ENCODE assay signal across 24 cellular contexts in the genomic region with DNA sequence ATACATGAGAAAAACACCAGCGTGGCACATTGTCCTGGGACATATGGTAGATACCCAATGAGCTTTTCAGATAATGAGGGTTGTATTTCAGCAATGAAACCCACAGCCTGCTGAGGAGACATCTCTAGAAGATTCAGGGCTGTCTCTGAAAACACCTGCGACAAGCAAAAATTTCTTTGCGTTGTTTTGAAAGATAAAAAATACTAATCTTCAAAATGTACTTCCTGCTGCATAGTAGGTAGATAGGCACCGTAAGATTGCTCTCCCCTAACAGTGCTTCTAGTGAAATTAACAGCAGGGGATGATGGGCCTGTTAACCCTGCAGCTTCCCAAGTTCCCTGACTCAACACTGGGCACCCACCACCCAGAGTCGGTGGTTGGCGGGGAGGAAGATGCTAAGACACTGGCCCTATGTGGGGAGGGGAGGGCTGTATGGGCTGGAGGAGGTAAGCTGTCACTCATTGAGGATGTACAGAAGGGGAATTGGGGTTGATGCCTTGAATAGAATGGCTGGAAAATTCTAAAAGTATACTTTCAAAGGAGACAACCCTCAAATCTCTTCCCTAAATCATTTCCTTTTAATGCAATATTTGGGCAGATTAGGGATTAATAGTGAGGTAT. TPM values are rescaled to one million over a fixed set of nuclear protein-coding genes. Genes with fewer than 3 reads are reported as not detected.
A peak's percentile ranks its signal among the peaks of the same experiment; 100 is the strongest.
DNase-seq lines count a peak whose midpoint lies in the region; TF ChIP-seq lines count a peak whose summit lies in the region.
"Had no signal": no experiment of that assay in that cellular context is flagged by ENCODE, and none has a peak within 500 bp of the region (broad histone marks: within the 10 kb centered on the region; RNA-seq: fewer than 3 reads in every experiment).

No MANE protein-coding gene starts in this region.

- H3K4me2 ChIP-seq in BLaER1 treated with 17β-estradiol and CSF1 and Interleukin-3, amounts not matched to agents 10 nM and 100 nM, result peak overlapping the region; percentile 66 to 84 (median 77)
- H3K4me2 ChIP-seq: KMS-11 had no signal

- DNase-seq in activated CD4-positive, alpha-beta T cell treated with anti-CD3 and anti-CD28 coated beads, Interleukin-2, amount 10 ng/mL, durations not matched to agents 7 days and 5 days, result no peak
- DNase-seq in activated CD4-positive, alpha-beta T cell treated with anti-CD3 and anti-CD28 coated beads for 1 hour, result no peak
- DNase-seq in sigmoid colon (peak; percentile 25), COLO829 (ENCODE audit: low spot score) (no peak), NCI-H446 (lab: John Stamatoyannopoulos, UW) (no peak), SJCRH30 (no peak)
- DNase-seq: activated gamma-delta T cell; anterior cingulate cortex; central memory CD4-positive, alpha-beta T cell; DMS153; erythroblast; GDM1; HCEC 1CT; NCI-H187; NCI-H2227 treated with DMSO at 0.1 percent for 48 hours; PC-3; SHP77 treated with DMSO at 0.1 percent for 48 hours had no signal

- peak overlapping the region; percentile 75 for H3K27ac Mint-ChIP-seq in activated CD4-positive, alpha-beta T cell treated with anti-CD3 and anti-CD28 coated beads, Interleukin-2, amount 10 ng/mL, durations not matched to agents 7 days and 5 days
- H3K27ac Mint-ChIP-seq in dendritic cell treated with granulocyte-macrophage colony-stimulating factor and Interleukin-4, amounts not matched to agents 40 ng/mL and 50 ng/mL, for 4 days, result peak overlapping the region; percentile 49
- H3K27ac Mint-ChIP-seq: progenitor cell of endocrine pancreas had no signal

- no peak for TF ChIP-seq POLR2A in sigmoid colon (IDR thresholded peaks at IDR 0.05)

- H3K4me1 Mint-ChIP-seq in activated CD4-positive, alpha-beta T cell treated with anti-CD3 and anti-CD28 coated beads, Interleukin-2, amount 10 ng/mL, durations not matched to agents 7 days and 5 days, result peaks cover 47% of the 10 kb centered on the region
- H3K4me1 Mint-ChIP-seq in dendritic cell treated with granulocyte-macrophage colony-stimulating factor and Interleukin-4, amounts not matched to agents 40 ng/mL and 50 ng/mL, for 4 days (ENCODE audit: low read depth), result peaks cover 59% of the 10 kb centered on the region

- TF ChIP-seq CTCF in sigmoid colon (IDR thresholded peaks at IDR 0.05), result no peak

- peak overlapping the region; percentile 72 to 90 (median 83); a peak in 17 of 22 replicates for H3K27ac ChIP-seq in BLaER1 treated with 17β-estradiol and CSF1 and Interleukin-3, amounts not matched to agents 10 nM and 100 nM
- no peak overlapping the region for H3K27ac ChIP-seq in sigmoid colon
- H3K27ac ChIP-seq in SJCRH30, result no peak overlapping the region
- H3K27ac ChIP-seq: C4-2B, KMS-11 had no signal

- intact Hi-C loops in dendritic cell treated with granulocyte-macrophage colony-stimulating factor and Interleukin-4, amounts not matched to agents 40 ng/mL and 50 ng/mL, for 4 days (cut with micrococcal nuclease), result no loop called here
- intact Hi-C loops in sigmoid colon (cut with DNase I), result no loop called here

- H3K4me1 ChIP-seq in BLaER1 treated with 17β-estradiol and CSF1 and Interleukin-3, amounts not matched to agents 10 nM and 100 nM, result peaks cover 44 to 82% (median 58%) of the 10 kb centered on the region in 10 experiments
- H3K4me1 ChIP-seq in sigmoid colon (peaks cover 0 to 2% (median under 1%) of the 10 kb centered on the region in 4 donors), SJCRH30 (peaks cover 3% of the 10 kb centered on the region; the same call in 1 of the 2 replicates)

- POLR2A ChIA-PET in activated CD4-positive, alpha-beta T cell treated with anti-CD3 and anti-CD28 coated beads, Interleukin-2, amount 10 ng/mL, durations not matched to agents 7 days and 5 days (lab: Charles Lee), result no interaction called here

- H4K20me1 ChIP-seq in BLaER1 treated with 17β-estradiol and CSF1 and Interleukin-3, amounts not matched to agents 10 nM and 100 nM, result no peaks in the 10 kb centered on the region

- H3K9ac ChIP-seq in BLaER1 treated with 17β-estradiol and CSF1 and Interleukin-3, amounts not matched to agents 10 nM and 100 nM, result 0 out of 22 replicates have a peak overlapping the region, but pooled peaks of 1 of the 11 experiments have one; percentile 57
- H3K9ac ChIP-seq: KMS-11 had no signal

- peaks cover 20% of the 10 kb centered on the region for H3K36me3 Mint-ChIP-seq in activated CD4-positive, alpha-beta T cell treated with anti-CD3 and anti-CD28 coated beads, Interleukin-2, amount 10 ng/mL, durations not matched to agents 7 days and 5 days (ENCODE audit: low read depth)
- H3K36me3 Mint-ChIP-seq in dendritic cell treated with granulocyte-macrophage colony-stimulating factor and Interleukin-4, amounts not matched to agents 40 ng/mL and 50 ng/mL, for 4 days (ENCODE audit: low read depth), result no peaks in the 10 kb centered on the region

- 75 to 92% methylated on average over 6 of the region's 6 CpGs for WGBS in sigmoid colon, 2 donors

- H3K27me3 ChIP-seq in BLaER1 treated with 17β-estradiol and CSF1 and Interleukin-3, amounts not matched to agents 10 nM and 100 nM, result no peaks in the 10 kb centered on the region
- H3K27me3 ChIP-seq in sigmoid colon (no peaks in the 10 kb centered on the region), SJCRH30 (no peaks in the 10 kb centered on the region)
- H3K27me3 ChIP-seq: gastroesophageal sphincter had no signal

- CTCF ChIA-PET in activated CD4-positive, alpha-beta T cell treated with anti-CD3 and anti-CD28 coated beads, Interleukin-2, amount 10 ng/mL, durations not matched to agents 7 days and 5 days (lab: Charles Lee), result interaction anchor here (1.0 to 2.4 kb wide), 5 partner anchors 7 to 44 kb away, joined by 3 to 9 read pairs (median 7); no protein-coding TSS in a partner anchor

- H3K36me3 ChIP-seq in BLaER1 treated with 17β-estradiol and CSF1 and Interleukin-3, amounts not matched to agents 10 nM and 100 nM, result no peaks in the 10 kb centered on the region
- H3K36me3 ChIP-seq in sigmoid colon, result no peaks in the 10 kb centered on the region
- H3K36me3 ChIP-seq in SJCRH30, result no peaks in the 10 kb centered on the region
- H3K36me3 ChIP-seq: gastroesophageal sphincter had no signal

- no peak overlapping the region for H3K4me3 Mint-ChIP-seq in activated CD4-positive, alpha-beta T cell treated with anti-CD3 and anti-CD28 coated beads, Interleukin-2, amount 10 ng/mL, durations not matched to agents 7 days and 5 days
- H3K4me3 Mint-ChIP-seq in dendritic cell treated with granulocyte-macrophage colony-stimulating factor and Interleukin-4, amounts not matched to agents 40 ng/mL and 50 ng/mL, for 4 days, result no peak overlapping the region
- H3K4me3 Mint-ChIP-seq: neural crest cell had no signal

- H3K27me3 Mint-ChIP-seq in activated CD4-positive, alpha-beta T cell treated with anti-CD3 and anti-CD28 coated beads, Interleukin-2, amount 10 ng/mL, durations not matched to agents 7 days and 5 days, result no peaks in the 10 kb centered on the region
- H3K27me3 Mint-ChIP-seq in dendritic cell treated with granulocyte-macrophage colony-stimulating factor and Interleukin-4, amounts not matched to agents 40 ng/mL and 50 ng/mL, for 4 days, result peaks cover 18% of the 10 kb centered on the region

- H3K4me3 ChIP-seq in BLaER1 treated with 17β-estradiol and CSF1 and Interleukin-3, amounts not matched to agents 10 nM and 100 nM, result no peak overlapping the region
- no peak overlapping the region for H3K4me3 ChIP-seq in sigmoid colon
- H3K4me3 ChIP-seq in SJCRH30, result no peak overlapping the region
- H3K4me3 ChIP-seq: gastroesophageal sphincter had no signal

- H3K9me3 Mint-ChIP-seq in activated CD4-positive, alpha-beta T cell treated with anti-CD3 and anti-CD28 coated beads, Interleukin-2, amount 10 ng/mL, durations not matched to agents 7 days and 5 days, result peaks cover 10% of the 10 kb centered on the region
- H3K9me3 Mint-ChIP-seq in dendritic cell treated with granulocyte-macrophage colony-stimulating factor and Interleukin-4, amounts not matched to agents 40 ng/mL and 50 ng/mL, for 4 days, result peaks cover 14% of the 10 kb centered on the region

- H3K9me3 ChIP-seq in BLaER1 treated with 17β-estradiol and CSF1 and Interleukin-3, amounts not matched to agents 10 nM and 100 nM (replicated peaks in 1 of 11), result peaks cover 11 to 28% (median 23%) of the 10 kb centered on the region in 11 experiments
- no peaks in the 10 kb centered on the region for H3K9me3 ChIP-seq in sigmoid colon
- no peaks in the 10 kb centered on the region for H3K9me3 ChIP-seq in SJCRH30 (replicated peaks)

- TF ChIP-seq EP300 in sigmoid colon (IDR thresholded peaks at IDR 0.05), result no peak

RNA-seq across cellular contexts. Expression of gene ZFP36L1, which starts 20.0 kb away (rescaled TPM):
- 10 to 100 TPM; 81.7 to 82.2 TPM for total RNA-seq in activated CD4-positive, alpha-beta T cell treated with anti-CD3 and anti-CD28 coated beads, Interleukin-2, amount 10 ng/mL, durations not matched to agents 7 days and 5 days
- total RNA-seq in sigmoid colon, result 100 to 1,000 TPM; 217 to 413 (median 239) TPM
- polyA plus RNA-seq in sigmoid colon, result 100 to 1,000 TPM in 1 of 3 donors, 10 to 100 TPM in 2; 26.6 to 141 (median 52.9) TPM
- total RNA-seq in SJCRH30 (2014; rRNA removed; shearing (Covaris generic)), result 67.4 and 70.3 TPM in 2 replicates

Comparison
In these comparisons a context has a peak if more than half of its experiments do, and no peak if none do; other contexts are left out.
1. H3K27ac ChIP-seq: peak in BLaER1 treated with 17β-estradiol and CSF1 and Interleukin-3, amounts not matched to agents 10 nM and 100 nM (11 of 11); none in sigmoid colon (0 of 4) and SJCRH30 (single experiment).